ENCODE assay signal across 1 cellular context in genomic region chr9:1049641-1050040, GRCh38.
TF ChIP-seq lines count a peak whose summit lies in the region.

No MANE protein-coding gene starts in this region.

TF ChIP-seq in GM12878, 131 proteins besides CTCF, POLR2A, EP300 and RAD21:
- TF ChIP-seq IRF3 (IDR thresholded peaks at IDR 0.05) = no peak
- TF ChIP-seq MLLT1 (IDR thresholded peaks at IDR 0.05) = 0 out of 2 replicates have a peak, but pooled peaks have one; percentile 32
TF ChIP-seq in GM12878: peak in this region for 1.
